8 cellular contexts compared by ENCODE assay signal in the genomic region with DNA sequence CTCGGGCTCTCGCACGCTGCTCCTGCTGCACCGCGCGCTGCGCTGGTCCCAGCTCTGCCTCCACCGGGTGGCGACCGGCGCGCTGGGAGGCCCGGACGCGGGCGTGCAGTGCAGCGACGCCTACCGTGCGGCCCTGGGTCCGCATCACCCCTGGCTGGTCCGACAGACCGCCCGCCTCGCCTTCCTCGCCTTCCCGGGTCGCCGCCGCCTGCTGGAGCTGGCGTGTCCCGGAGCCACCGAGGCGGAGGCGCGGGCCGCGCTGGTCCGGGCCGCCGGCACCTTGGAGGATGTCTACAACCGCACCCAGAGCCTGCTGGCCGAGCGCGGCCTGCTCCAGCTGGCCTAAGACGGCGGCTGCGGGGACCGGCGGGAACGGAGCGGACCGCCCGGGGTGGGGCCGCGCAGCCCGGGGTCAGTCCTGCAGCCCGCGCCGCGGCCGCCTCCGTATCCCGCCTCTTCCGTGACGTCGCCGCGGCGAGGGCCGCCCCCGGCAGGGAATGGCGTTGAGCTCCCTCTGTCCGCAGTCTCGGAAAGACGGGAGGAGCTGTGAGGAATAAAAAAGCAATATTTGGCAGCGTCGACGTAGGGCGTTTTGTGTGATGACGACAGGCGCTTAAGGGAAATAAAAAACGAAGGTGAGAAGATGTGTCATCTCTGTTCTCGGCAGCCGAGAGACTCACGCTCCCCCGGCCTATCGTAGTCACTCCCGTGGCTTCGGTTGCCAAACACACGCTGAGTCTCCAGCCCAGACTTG. TPM values are rescaled to one million over a fixed set of nuclear protein-coding genes. Genes with fewer than 3 reads are reported as not detected.
A peak's percentile ranks its signal among the peaks of the same experiment; 100 is the strongest.
DNase-seq lines count a peak whose midpoint lies in the region; ATAC-seq and TF ChIP-seq lines count a peak whose summit lies in the region.

No MANE protein-coding gene starts in this region.

- 0 to 1% methylated on average over 34 to 87 of the region's 91 CpGs for WGBS in testis, 2 donors

- no peaks in the 10 kb centered on the region for H4K20me1 ChIP-seq in osteoblast (ENCODE audit: insufficient read depth, low read length)

- DNase-seq in EL (peak; percentile 89), Kasumi-1 (lab: John Stamatoyannopoulos, UW) (peak; percentile 40 to 41), SJSA1 (ENCODE audit: low read depth in 1 of 2, low spot score in 2 of 2) (peak; percentile 89 to 93), glomerular visceral epithelial cell (ENCODE audit: extremely low spot score) (peak; percentile 81), osteoblast (ENCODE audit: insufficient read length, low spot score, missing footprints) (peak; percentile 99), testis (peak; percentile 82)
- DNase-seq in activated naive CD4-positive, alpha-beta T cell treated with anti-CD3 and anti-CD28 coated beads, Interleukin-2, amount 50 U/mL, for 16 hours = peak; percentile 77

- peak overlapping the region; percentile 80 for H2AFZ ChIP-seq in osteoblast (ENCODE audit: low read length)

- peak; percentile 86 for ATAC-seq in GM21737 (IDR thresholded peaks at IDR 0.05; ENCODE audit: unreplicated experiment)

- H3K4me1 ChIP-seq in SJSA1 (replicated peaks) (peaks cover 12% of the 10 kb centered on the region), osteoblast (ENCODE audit: insufficient read depth, low read length) (peaks cover 30% of the 10 kb centered on the region), testis (peaks cover 24% of the 10 kb centered on the region)

- intact Hi-C loops in testis (cut with DNase I; ENCODE audit: low total_unique reads) = loop anchor here (5.0 kb wide), 1 partner anchor 97 kb away; no protein-coding TSS in a partner anchor

- peak overlapping the region; percentile 82 for H3K4me2 ChIP-seq in osteoblast (ENCODE audit: insufficient read depth, low read length)

- peak overlapping the region; percentile 59 for H3K4me3 ChIP-seq in SJSA1
- H3K4me3 ChIP-seq in osteoblast (ENCODE audit: insufficient read depth, low read length) = peak overlapping the region; percentile 79
- H3K4me3 ChIP-seq in testis = peak overlapping the region; percentile 59 to 72

- no peaks in the 10 kb centered on the region for H3K79me2 ChIP-seq in osteoblast (ENCODE audit: insufficient read depth, low read length)

- H3K27me3 ChIP-seq in SJSA1 (replicated peaks) = no peaks in the 10 kb centered on the region
- peaks cover 10% of the 10 kb centered on the region for H3K27me3 ChIP-seq in osteoblast (ENCODE audit: insufficient read depth, low read length)
- no peaks in the 10 kb centered on the region for H3K27me3 ChIP-seq in testis

- no peaks in the 10 kb centered on the region for H3K36me3 ChIP-seq in SJSA1
- no peaks in the 10 kb centered on the region for H3K36me3 ChIP-seq in osteoblast (ENCODE audit: insufficient read depth, low read length)
- H3K36me3 ChIP-seq in testis (ENCODE audit: low read depth, missing control alignments) = no peaks in the 10 kb centered on the region

- H3K27ac ChIP-seq in SJSA1 = peak overlapping the region; percentile 63
- peak overlapping the region; percentile 74 for H3K27ac ChIP-seq in osteoblast (ENCODE audit: low read depth, low read length)
- peak overlapping the region; percentile 71 to 91 for H3K27ac ChIP-seq in testis

- no peak for TF ChIP-seq POLR2A in testis (IDR thresholded peaks at IDR 0.05)

- TF ChIP-seq CTCF in osteoblast (IDR thresholded peaks at IDR 0.05; ENCODE audit: extremely low read depth, low read depth, low read length) (peak; percentile 46), testis (IDR thresholded peaks at IDR 0.05) (peak; percentile 67 to 88 (median 84))

- H3K9me3 ChIP-seq in SJSA1 (replicated peaks) (no peaks in the 10 kb centered on the region; the same call in 1 of the 2 replicates), osteoblast (ENCODE audit: low read depth, low read length) (no peaks in the 10 kb centered on the region), testis (no peaks in the 10 kb centered on the region)

RNA-seq across cellular contexts. Expression of gene GLTPD2, which starts 1.4 kb away (rescaled TPM):
- total RNA-seq in SJSA1 (2014; rRNA removed; shearing (Covaris generic)) = not detected in 2 replicates
- total RNA-seq in osteoblast (not detected in 2 replicates), testis (not detected)
- not detected for polyA plus RNA-seq in testis (ENCODE audit: insufficient read depth, low read depth, low replicate concordance)

RNA-seq across cellular contexts. Expression of gene VMO1, which starts 4.0 kb away (rescaled TPM):
- total RNA-seq in SJSA1 (2014; rRNA removed; shearing (Covaris generic)) = not detected in 2 replicates
- total RNA-seq in osteoblast (0.29 TPM in 1 of 2 replicates, not detected in the other), testis (1 to 10 TPM in 1 of 2 donors, under 1 TPM in 1; 0.62 to 1.3 TPM)
- 0.98 TPM for polyA plus RNA-seq in testis (ENCODE audit: insufficient read depth, low read depth, low replicate concordance)

RNA-seq across cellular contexts. Expression of gene PSMB6, which starts 5.8 kb away (rescaled TPM):
- 197 and 257 TPM in 2 replicates for total RNA-seq in SJSA1 (2014; rRNA removed; shearing (Covaris generic))
- total RNA-seq in osteoblast = 109 and 113 TPM in 2 replicates
- total RNA-seq in testis = 100 to 1,000 TPM; 101 to 138 TPM
- polyA plus RNA-seq in testis (ENCODE audit: insufficient read depth, low read depth, low replicate concordance) = 191 TPM

RNA-seq across cellular contexts. Expression of gene PLD2, which starts 16.8 kb away (rescaled TPM):
- 7.6 and 16.8 TPM in 2 replicates for total RNA-seq in SJSA1 (2014; rRNA removed; shearing (Covaris generic))
- total RNA-seq in osteoblast (18.9 and 19.9 TPM in 2 replicates), testis (10 to 100 TPM; 17.5 to 31.2 TPM)
- 11.0 TPM for polyA plus RNA-seq in testis (ENCODE audit: insufficient read depth, low read depth, low replicate concordance)

Comparison
In these comparisons a context has a peak if more than half of its experiments do, and no peak if none do; other contexts are left out.
1. Peak in every context shown above with its lines: DNase-seq, ATAC-seq, H3K4me3 ChIP-seq and H3K27ac ChIP-seq.
2. DNase-seq: peak in every context shown above with its lines; median percentile 99 in osteoblast; 91 in SJSA1; 89 in EL; 82 in testis; 81 in glomerular visceral epithelial cell; 77 in activated naive CD4-positive, alpha-beta T cell treated with anti-CD3 and anti-CD28 coated beads, Interleukin-2, amount 50 U/mL, for 16 hours; 40 in Kasumi-1.